23 cellular contexts compared by ENCODE assay signal in genomic region chr4:48960988-48961635, GRCh38. TPM values are rescaled to one million over a fixed set of nuclear protein-coding genes. Genes with fewer than 3 reads are reported as not detected.
"Had no signal": no experiment of that assay in that cellular context is flagged by ENCODE, and none has a peak within 500 bp of the region (broad histone marks: within the 10 kb centered on the region; RNA-seq: fewer than 3 reads in every experiment).

No MANE protein-coding gene starts in this region.

- H3K4me1 ChIP-seq: gastrocnemius medialis, heart right ventricle, right atrium auricular region, tibial nerve, vagina had no signal

- H3K27ac ChIP-seq: gastrocnemius medialis, heart right ventricle, right atrium auricular region, tibial nerve, vagina had no signal

- H3K4me3 ChIP-seq: gastrocnemius medialis, heart right ventricle, lung, right atrium auricular region, skin epidermis, tibial nerve, vagina had no signal

- H3K36me3 ChIP-seq: gastrocnemius medialis, heart right ventricle, right atrium auricular region, tibial nerve, vagina had no signal

- DNase-seq: activated CD4-positive, CD25-positive, alpha-beta regulatory T cell treated with anti-CD3 and anti-CD28 coated beads, Interleukin-2, amount 50 U/mL, for 72 hours; activated naive CD4-positive, alpha-beta T cell treated with Interleukin-2 at 50 U/mL for 16 hours; activated T-cell treated with anti-CD3 and anti-CD28 coated beads for 4 hours; aorta; effector memory CD4-positive, alpha-beta T cell; gastrocnemius medialis; heart right ventricle; left colon; midbrain; stimulated activated CD4-positive, alpha-beta T cell treated with anti-CD3 and anti-CD28 coated beads, Interleukin-4, amount 100 ng/mL, for 24 hours; stimulated activated naive CD4-positive, alpha-beta T cell had no signal

- ATAC-seq: activated T-helper 17 cell treated with anti-CD3 and anti-CD28 coated beads, Interleukin-2, amount 50 U/mL, for 72 hours; gastrocnemius medialis; heart right ventricle; left colon had no signal

- H3K9me3 ChIP-seq: gastrocnemius medialis, heart right ventricle, right atrium auricular region, tibial nerve, vagina had no signal

- H3K27me3 ChIP-seq: gastrocnemius medialis, heart right ventricle, right atrium auricular region, tibial nerve, vagina had no signal

RNA-seq across cellular contexts. Expression of gene CWH43, which starts 25.0 kb away (rescaled TPM):
- total RNA-seq: activated T-helper 17 cell treated with anti-CD3 and anti-CD28 coated beads, Interleukin-2, amount 50 U/mL, for 72 hours; aorta; cerebellum; heart right ventricle; myocyte; omental fat pad; progenitor cell of endocrine pancreas; right atrium auricular region; subcutaneous adipose tissue; tibial nerve had no signal
- polyA plus RNA-seq: aorta, heart right ventricle, neural cell had no signal
